In genomic region chr17:81044428-81044763, GRCh38 we compare ENCODE assay signal across 10 cellular contexts. TPM values are rescaled to one million over a fixed set of nuclear protein-coding genes. Genes with fewer than 3 reads are reported as not detected.
DNase-seq lines count a peak whose midpoint lies in the region; ATAC-seq, FAIRE-seq and TF ChIP-seq lines count a peak whose summit lies in the region.
"Had no signal": no experiment of that assay in that cellular context is flagged by ENCODE, and none has a peak within 500 bp of the region (broad histone marks: within the 10 kb centered on the region; RNA-seq: fewer than 3 reads in every experiment).

No MANE protein-coding gene starts in this region.

- H3K36me3 ChIP-seq in SJSA1 (peaks cover 35% of the 10 kb centered on the region), endothelial cell of umbilical vein (ENCODE audit: control insufficient read depth in 2 of 2, extremely low read depth in 1 of 2, insufficient read depth in 2 of 2, low read length in 2 of 2) (no peaks in the 10 kb centered on the region), muscle layer of duodenum (ENCODE audit: control insufficient read depth in 1 of 2, insufficient read depth in 2 of 2, low read length in 2 of 2) (no peaks in the 10 kb centered on the region), tibial nerve (no peaks in the 10 kb centered on the region)

- TF ChIP-seq CTCF in endothelial cell of umbilical vein (IDR thresholded peaks at IDR 0.05; ENCODE audit: extremely low read depth in 1 of 2, insufficient read depth in 1 of 2, low read depth in 1 of 2, low read length in 2 of 2) = no peak
- no peak for TF ChIP-seq CTCF in tibial nerve (IDR thresholded peaks at IDR 0.05)

- no peak for TF ChIP-seq EP300 in tibial nerve (IDR thresholded peaks at IDR 0.05)

- H3K27me3 ChIP-seq in SJSA1 (replicated peaks) (no peaks in the 10 kb centered on the region), endothelial cell of umbilical vein (ENCODE audit: control insufficient read depth in 2 of 2, insufficient read depth in 2 of 2, low read length in 2 of 2) (no peaks in the 10 kb centered on the region), muscle layer of duodenum (ENCODE audit: low read depth, low read length) (no peaks in the 10 kb centered on the region), tibial nerve (no peaks in the 10 kb centered on the region)

- WGBS in tibial nerve, 2 donors = 63% methylated on average over 9 to 13 of the region's 14 CpGs

- no peaks in the 10 kb centered on the region for H3K9me3 ChIP-seq in SJSA1 (replicated peaks)
- no peaks in the 10 kb centered on the region for H3K9me3 ChIP-seq in endothelial cell of umbilical vein (replicated peaks; ENCODE audit: control insufficient read depth, insufficient read depth, low read length)
- H3K9me3 ChIP-seq in muscle layer of duodenum (ENCODE audit: control insufficient read depth in 1 of 2, low read length in 2 of 2) = no peaks in the 10 kb centered on the region
- H3K9me3 ChIP-seq in tibial nerve = no peaks in the 10 kb centered on the region

- no TSS peak for BruUV-seq in endothelial cell of umbilical vein (replicated peaks; lab: Mats Ljungman, UMichigan)

- intact Hi-C loops in endothelial cell of umbilical vein (cut with micrococcal nuclease) = loop anchor here (1.0 kb wide), 1 partner anchor 10 kb away; no protein-coding TSS in a partner anchor

- no peaks in the 10 kb centered on the region for H3K9me1 ChIP-seq in endothelial cell of umbilical vein (replicated peaks; ENCODE audit: control insufficient read depth, extremely low read depth, insufficient read depth, low read length)

- CTCF ChIA-PET in endothelial cell of umbilical vein (lab: Charles Lee) = interaction anchor here (0.8 to 1.8 kb wide), 6 partner anchors 13 to 57 kb away, joined by 3 to 7 read pairs (median 4); no protein-coding TSS in a partner anchor

- H3K27ac ChIP-seq in SJSA1 (peak overlapping the region; percentile 52), endothelial cell of umbilical vein (ENCODE audit: insufficient read depth, low read depth, low read length) (peak overlapping the region; percentile 43), muscle layer of duodenum (ENCODE audit: low read length) (peak overlapping the region; percentile 14), tibial nerve (peak overlapping the region in 3 of 4 donors; percentile 45 to 88 (median 87))

- H3K4me2 ChIP-seq in endothelial cell of umbilical vein (ENCODE audit: insufficient read depth, low read length) = peak overlapping the region; percentile 6

- POLR2A ChIA-PET in endothelial cell of umbilical vein (lab: Charles Lee) = interaction anchor here (1.3 kb wide), 1 partner anchor 9 kb away, joined by 5 read pairs; the partner anchor contains the start of gene BAIAP2

- TF ChIP-seq POLR2A in endothelial cell of umbilical vein (IDR thresholded peaks at IDR 0.05; ENCODE audit: low read depth, low read length) (no peak), tibial nerve (IDR thresholded peaks at IDR 0.05) (no peak)

- no peaks in the 10 kb centered on the region for H4K20me1 ChIP-seq in endothelial cell of umbilical vein (replicated peaks; ENCODE audit: control insufficient read depth, extremely low read depth, insufficient read depth, low read length)

- dilution Hi-C loops in endothelial cell of umbilical vein (cut with MboI; ENCODE audit: extremely low pct_ligation_motif_present, low sequenced_read_pairs) = no loop called here

- H3K9ac ChIP-seq in endothelial cell of umbilical vein (replicated peaks; ENCODE audit: extremely low read depth, insufficient read depth, low read length) = no peak overlapping the region

- H3K79me2 ChIP-seq in endothelial cell of umbilical vein (ENCODE audit: control insufficient read depth, insufficient read depth, low read length) = peaks cover 2% of the 10 kb centered on the region

- H3K4me1 ChIP-seq in SJSA1 (replicated peaks) (peaks cover 59% of the 10 kb centered on the region), endothelial cell of umbilical vein (ENCODE audit: control insufficient read depth, extremely low read depth, insufficient read depth, low read length) (peaks cover 29% of the 10 kb centered on the region), muscle layer of duodenum (ENCODE audit: control insufficient read depth in 1 of 2, insufficient read depth in 2 of 2, low read length in 2 of 2) (peaks cover 7 to 79% of the 10 kb centered on the region in 2 donors), tibial nerve (peaks cover 0 to 98% (median 53%) of the 10 kb centered on the region in 4 donors)

- DNase-seq in SJSA1 (ENCODE audit: low read depth in 1 of 2, low spot score in 2 of 2) (no peak), endothelial cell of umbilical vein (ENCODE audit: low read depth, low spot score) (no peak), tibial nerve (ENCODE audit: low spot score in 2 of 2) (no peak), NCI-H2029 treated with DMSO at 0.1 percent for 48 hours (lab: John Stamatoyannopoulos, UW) (no peak)
- DNase-seq in activated CD4-positive, alpha-beta T cell treated with anti-CD3 and anti-CD28 coated beads for 1 hour = no peak
- DNase-seq: activated naive CD8-positive, alpha-beta T cell treated with anti-CD3 and anti-CD28 coated beads for 36 hours; NCI-H1694; T-helper 2 cell had no signal

- ATAC-seq in HG02885 (IDR thresholded peaks at IDR 0.05; ENCODE audit: poor library complexity, unreplicated experiment) = no peak

- H3K4me3 ChIP-seq in SJSA1 (no peak overlapping the region), endothelial cell of umbilical vein (replicated peaks in 1 of 3; ENCODE audit: insufficient read depth in 1 of 3, low read depth in 1 of 3, low read length in 3 of 3) (no peak overlapping the region), muscle layer of duodenum (ENCODE audit: low read depth in 1 of 2, low read length in 2 of 2) (peak overlapping the region in 1 of 2 donors; percentile 12), tibial nerve (peak overlapping the region in 1 of 4 donors; percentile 11)

- no peak for FAIRE-seq in endothelial cell of umbilical vein (lab: Jason Lieb, UNC)

- no peak overlapping the region for H2AFZ ChIP-seq in endothelial cell of umbilical vein (ENCODE audit: low read depth, low read length)

TF ChIP-seq in endothelial cell of umbilical vein, 7 proteins besides CTCF, POLR2A, EP300 and RAD21:
- TF ChIP-seq MYC (IDR thresholded peaks at IDR 0.05; ENCODE audit: low read depth, low read length) (no peak), MAX (IDR thresholded peaks at IDR 0.05; ENCODE audit: insufficient read depth, insufficient read length) (no peak), JUN (IDR thresholded peaks at IDR 0.05; ENCODE audit: borderline replicate concordance, insufficient read depth, insufficient read length, low read depth) (no peak), GATA2 (IDR thresholded peaks at IDR 0.05; ENCODE audit: insufficient read depth, insufficient read length, low read depth, low read length) (no peak), FOS (IDR thresholded peaks at IDR 0.05; ENCODE audit: borderline replicate concordance, insufficient read depth, low read length) (no peak), EZH2 (IDR thresholded peaks at IDR 0.05; ENCODE audit: borderline replicate concordance, low read depth, low read length, severe bottlenecking) (no peak), POLR2AphosphoS5 (IDR thresholded peaks at IDR 0.05; ENCODE audit: insufficient read depth, low read depth, low read length) (no peak)
TF ChIP-seq in endothelial cell of umbilical vein: peak in this region for 0.

RNA-seq across cellular contexts. Expression of gene BAIAP2, which starts 9.4 kb away (rescaled TPM):
- 37.6 and 59.5 TPM in 2 replicates for total RNA-seq in SJSA1 (2014; rRNA removed; shearing (Covaris generic))
- total RNA-seq in endothelial cell of umbilical vein (18.6 and 21.4 TPM in 2 replicates), tibial nerve (10 to 100 TPM; 49.5 to 81.2 (median 66.9) TPM)
- 12.3 and 14.7 TPM in 2 replicates for polyA plus RNA-seq in endothelial cell of umbilical vein
- polyA plus RNA-seq in endothelial cell of umbilical vein (2011; cell fraction: cytosol; rRNA removed) = 7.7 and 7.9 TPM in 2 replicates
- 18.9 and 23.2 TPM in 2 replicates for polyA plus RNA-seq in endothelial cell of umbilical vein (2011; cell fraction: nucleus; rRNA removed)
- 10.9 and 15.7 TPM in 2 replicates for polyA plus RNA-seq in endothelial cell of umbilical vein (2012)
- 7.4 and 11.4 TPM in 2 replicates for polyA minus RNA-seq in endothelial cell of umbilical vein
- polyA minus RNA-seq in endothelial cell of umbilical vein (2011; cell fraction: cytosol; rRNA and poly(A)+ RNA removed) = 27.1 TPM
- polyA minus RNA-seq in endothelial cell of umbilical vein (2011; cell fraction: nucleus; rRNA and poly(A)+ RNA removed) = 7.9 and 15.4 TPM in 2 replicates

RNA-seq across cellular contexts. Expression of gene CHMP6, which starts 52.8 kb away (rescaled TPM):
- 20.9 and 26.3 TPM in 2 replicates for total RNA-seq in SJSA1 (2014; rRNA removed; shearing (Covaris generic))
- total RNA-seq in endothelial cell of umbilical vein = 42.5 and 42.6 TPM in 2 replicates
- 48.5 and 59.9 TPM in 2 replicates for polyA plus RNA-seq in endothelial cell of umbilical vein
- polyA plus RNA-seq in endothelial cell of umbilical vein (2011; cell fraction: cytosol; rRNA removed) = 37.2 and 48.7 TPM in 2 replicates
- 23.2 and 28.2 TPM in 2 replicates for polyA plus RNA-seq in endothelial cell of umbilical vein (2011; cell fraction: nucleus; rRNA removed)
- polyA plus RNA-seq in endothelial cell of umbilical vein (2012) = 22.5 and 29.6 TPM in 2 replicates
- 16.2 and 19.0 TPM in 2 replicates for polyA minus RNA-seq in endothelial cell of umbilical vein
- 9.1 TPM for polyA minus RNA-seq in endothelial cell of umbilical vein (2011; cell fraction: cytosol; rRNA and poly(A)+ RNA removed)
- polyA minus RNA-seq in endothelial cell of umbilical vein (2011; cell fraction: nucleus; rRNA and poly(A)+ RNA removed) = 10.2 and 18.3 TPM in 2 replicates
- 10 to 100 TPM; 30.6 to 46.3 (median 40.2) TPM for total RNA-seq in tibial nerve

Comparison
In these comparisons a context has a peak if more than half of its experiments do, and no peak if none do; other contexts are left out.
1. H3K27ac ChIP-seq: peak in every context shown above with its lines; median percentile 87 in tibial nerve; 52 in SJSA1; 43 in endothelial cell of umbilical vein; 14 in muscle layer of duodenum.